12 cellular contexts compared by ENCODE assay signal in the genomic region with DNA sequence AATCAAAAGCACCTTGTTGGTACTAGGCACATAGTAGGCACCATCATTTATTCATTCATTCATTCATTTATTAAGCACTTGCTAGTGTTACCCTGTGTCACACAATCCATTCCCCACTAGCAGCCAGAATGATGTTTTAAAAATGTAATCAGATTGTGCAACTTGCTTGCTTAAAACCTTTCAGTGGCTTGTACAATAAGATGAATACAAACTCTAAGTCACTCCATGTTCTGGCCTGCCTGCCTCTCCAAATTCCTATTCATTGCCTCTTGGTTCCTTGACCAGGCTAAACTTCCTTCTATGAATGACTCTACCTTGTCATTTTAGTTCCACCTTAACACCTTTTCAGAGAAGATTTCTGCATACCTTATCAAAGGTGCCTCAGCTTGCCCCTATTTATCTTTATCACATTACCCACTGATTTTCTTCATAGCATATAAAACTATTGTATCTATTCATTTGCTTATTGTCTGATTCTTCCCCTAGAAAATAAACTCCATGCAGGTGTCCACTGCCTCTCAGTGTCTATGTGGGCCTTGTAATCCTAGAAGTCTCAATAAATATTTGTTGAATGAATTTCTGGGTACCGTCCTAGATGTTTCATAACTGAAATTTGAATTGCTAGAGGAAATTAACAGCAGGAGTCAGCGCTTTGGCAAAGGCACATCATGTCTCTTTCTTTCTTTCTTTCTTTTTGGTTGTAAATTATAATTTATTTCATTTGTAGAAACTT.
DNase-seq lines count a peak whose midpoint lies in the region; ATAC-seq and TF ChIP-seq lines count a peak whose summit lies in the region.
"Had no signal": no experiment of that assay in that cellular context is flagged by ENCODE, and none has a peak within 500 bp of the region (broad histone marks: within the 10 kb centered on the region; RNA-seq: fewer than 3 reads in every experiment).

No MANE protein-coding gene starts in this region.

- H3K27ac ChIP-seq in gastroesophageal sphincter (peak overlapping the region in 1 of 4 donors; percentile 28), thoracic aorta (peak overlapping the region in 1 of 2 donors; percentile 13)
- H3K27ac ChIP-seq: HL-60, parathyroid adenoma had no signal

- H3K4me1 Mint-ChIP-seq in activated T-cell treated with anti-CD3 and anti-CD28 coated beads, Interleukin-2, amount 50 U/mL, for 4 hours (ENCODE audit: low read depth), result peaks cover 20% of the 10 kb centered on the region
- no peaks in the 10 kb centered on the region for H3K4me1 Mint-ChIP-seq in activated T-helper 17 cell treated with anti-CD3 and anti-CD28 coated beads, Interleukin-2, amount 50 U/mL, for 72 hours

- H3K4me1 ChIP-seq in gastroesophageal sphincter, result peaks cover 0 to 40% (median 0%) of the 10 kb centered on the region in 3 donors
- peaks cover 0 to 8% of the 10 kb centered on the region in 2 donors for H3K4me1 ChIP-seq in thoracic aorta (ENCODE audit: control insufficient read depth in 1 of 2, low read depth in 2 of 2)
- H3K4me1 ChIP-seq: parathyroid adenoma had no signal

- TF ChIP-seq CTCF in gastroesophageal sphincter (IDR thresholded peaks at IDR 0.05) (no peak), thoracic aorta (IDR thresholded peaks at IDR 0.05) (no peak)

- H3K27me3 Mint-ChIP-seq in activated T-cell treated with anti-CD3 and anti-CD28 coated beads, Interleukin-2, amount 50 U/mL, for 4 hours (ENCODE audit: low read depth), result peaks cover 2% of the 10 kb centered on the region
- no peaks in the 10 kb centered on the region for H3K27me3 Mint-ChIP-seq in activated T-helper 17 cell treated with anti-CD3 and anti-CD28 coated beads, Interleukin-2, amount 50 U/mL, for 72 hours

- H3K36me3 Mint-ChIP-seq in activated T-cell treated with anti-CD3 and anti-CD28 coated beads, Interleukin-2, amount 50 U/mL, for 4 hours (ENCODE audit: insufficient read depth), result no peaks in the 10 kb centered on the region
- H3K36me3 Mint-ChIP-seq in activated T-helper 17 cell treated with anti-CD3 and anti-CD28 coated beads, Interleukin-2, amount 50 U/mL, for 72 hours (ENCODE audit: low read depth), result no peaks in the 10 kb centered on the region

- H3K27me3 ChIP-seq in gastroesophageal sphincter (no peaks in the 10 kb centered on the region), thoracic aorta (replicated peaks; ENCODE audit: insufficient read depth) (no peaks in the 10 kb centered on the region)
- H3K27me3 ChIP-seq: MG63 had no signal

- no peak overlapping the region for H3K27ac Mint-ChIP-seq in activated T-helper 17 cell treated with anti-CD3 and anti-CD28 coated beads, Interleukin-2, amount 50 U/mL, for 72 hours

- TF ChIP-seq EP300 in gastroesophageal sphincter (IDR thresholded peaks at IDR 0.05), result no peak

- 63 to 66% methylated on average over 2 of the region's 2 CpGs for WGBS in gastroesophageal sphincter (ENCODE audit: low coverage in 1 of 2), 2 donors

- no peak for ATAC-seq in activated T-cell treated with anti-CD3 and anti-CD28 coated beads, Interleukin-2, amount 50 U/mL, for 4 hours
- ATAC-seq in activated T-helper 17 cell treated with anti-CD3 and anti-CD28 coated beads, Interleukin-2, amount 50 U/mL, for 72 hours (replicated peaks), result no peak
- ATAC-seq in gastroesophageal sphincter (peak; percentile 46), thoracic aorta (ENCODE audit: insufficient number of reproducible peaks, low FRiP score, low read depth) (no peak), HG03135 (IDR thresholded peaks at IDR 0.05; ENCODE audit: unreplicated experiment) (no peak)

- H3K36me3 ChIP-seq in gastroesophageal sphincter (no peaks in the 10 kb centered on the region), thoracic aorta (no peaks in the 10 kb centered on the region)
- H3K36me3 ChIP-seq: MG63 had no signal

- H3K4me3 ChIP-seq in gastroesophageal sphincter, result no peak overlapping the region
- H3K4me3 ChIP-seq in thoracic aorta, result peak overlapping the region; percentile 38
- H3K4me3 ChIP-seq: MG63 had no signal

- no peak for DNase-seq in activated T-cell treated with anti-CD3 and anti-CD28 coated beads, Interleukin-2, amount 50 U/mL, for 4 hours
- no peak for DNase-seq in activated T-cell treated with anti-CD3 and anti-CD28 coated beads, Interleukin-2, amount 50 U/mL, for 1 hour
- no peak for DNase-seq in thoracic aorta (ENCODE audit: low spot score)
- no peak for DNase-seq in NOMO-1 (lab: John Stamatoyannopoulos, UW; ENCODE audit: unreplicated experiment in 2 of 2)
- DNase-seq in medulla oblongata (ENCODE audit: extremely low spot score), result no peak
- DNase-seq: stimulated activated CD8-positive, alpha-beta memory T cell treated with anti-CD3 and anti-CD28 coated beads, Interleukin-4, amount 100 ng/mL, for 48 hours had no signal

- no peaks in the 10 kb centered on the region for H3K9me3 Mint-ChIP-seq in activated T-cell treated with anti-CD3 and anti-CD28 coated beads, Interleukin-2, amount 50 U/mL, for 4 hours
- no peaks in the 10 kb centered on the region for H3K9me3 Mint-ChIP-seq in activated T-helper 17 cell treated with anti-CD3 and anti-CD28 coated beads, Interleukin-2, amount 50 U/mL, for 72 hours

- H3K9me3 ChIP-seq in gastroesophageal sphincter (no peaks in the 10 kb centered on the region), thoracic aorta (no peaks in the 10 kb centered on the region)

- peak overlapping the region; percentile 29 for H3K4me3 Mint-ChIP-seq in activated T-cell treated with anti-CD3 and anti-CD28 coated beads, Interleukin-2, amount 50 U/mL, for 4 hours
- H3K4me3 Mint-ChIP-seq in activated T-helper 17 cell treated with anti-CD3 and anti-CD28 coated beads, Interleukin-2, amount 50 U/mL, for 72 hours, result peak overlapping the region; percentile 24

- TF ChIP-seq POLR2A in gastroesophageal sphincter (IDR thresholded peaks at IDR 0.05), result no peak
